Comparison of ENCODE assay signal across 19 cellular contexts in genomic region chr17:40520991-40521453, GRCh38. TPM values are rescaled to one million over a fixed set of nuclear protein-coding genes. Genes with fewer than 3 reads are reported as not detected.
DNase-seq lines count a peak whose midpoint lies in the region; ATAC-seq, FAIRE-seq and TF ChIP-seq lines count a peak whose summit lies in the region.
"Had no signal": no experiment of that assay in that cellular context is flagged by ENCODE, and none has a peak within 500 bp of the region (broad histone marks: within the 10 kb centered on the region; RNA-seq: fewer than 3 reads in every experiment).

No MANE protein-coding gene starts in this region.

- CTCF ChIA-PET in K562 (lab: Yijun Ruan, JAX; ENCODE audit: low intra/inter-chr PET ratio): no interaction called here

- H3K4me3 Mint-ChIP-seq in nephron: no peak overlapping the region
- H3K4me3 Mint-ChIP-seq: activated CD4-positive, alpha-beta T cell treated with anti-CD3 and anti-CD28 coated beads, Interleukin-2, amount 10 ng/mL, durations not matched to agents 7 days and 5 days; activated T-helper 17 cell treated with anti-CD3 and anti-CD28 coated beads, Interleukin-2, amount 50 U/mL, for 72 hours had no signal

- H3K27ac ChIP-seq in right cardiac atrium (ENCODE audit: low read length): no peak overlapping the region
- no peak overlapping the region for H3K27ac ChIP-seq in K562 (ENCODE audit: extremely low read depth, low read depth, low read length)

- H3K27me3 Mint-ChIP-seq in nephron (ENCODE audit: low read depth): peaks cover 9% of the 10 kb centered on the region
- H3K27me3 Mint-ChIP-seq: activated CD4-positive, alpha-beta T cell treated with anti-CD3 and anti-CD28 coated beads, Interleukin-2, amount 10 ng/mL, durations not matched to agents 7 days and 5 days; activated T-helper 17 cell treated with anti-CD3 and anti-CD28 coated beads, Interleukin-2, amount 50 U/mL, for 72 hours had no signal

- no peak for FAIRE-seq in K562 (lab: Jason Lieb, UNC)

- H2AFZ ChIP-seq in K562 (ENCODE audit: low read depth, low read length): peak overlapping the region; percentile 66

- H3K36me3 Mint-ChIP-seq in nephron (ENCODE audit: low read depth): no peaks in the 10 kb centered on the region

- peak in 1 of 3 donors; percentile 43 for DNase-seq in right cardiac atrium
- DNase-seq in Right ventricle myocardium superior: no peak
- DNase-seq in K562 (ENCODE audit: extremely low read depth in 1 of 4, low spot score in 3 of 4): no peak
- DNase-seq in OCI-M2 (lab: John Stamatoyannopoulos, UW; ENCODE audit: unreplicated experiment): no peak
- no peak for DNase-seq in COR-L47 (lab: John Stamatoyannopoulos, UW)
- DNase-seq: activated CD4-positive, alpha-beta T cell treated with anti-CD3 and anti-CD28 coated beads, Interleukin-2, amount 10 ng/mL, durations not matched to agents 7 days and 5 days; dermis blood vessel endothelial cell; DMS153; naive thymus-derived CD4-positive, alpha-beta T cell; NCI-H146; NCI-H526 treated with DMSO at 0.1 percent for 48 hours; stimulated activated CD4-positive, alpha-beta T cell treated with anti-CD3 and anti-CD28 coated beads, Interleukin-4, amount 100 ng/mL, for 4 hours had no signal

- H3K9me1 ChIP-seq in K562 (ENCODE audit: control insufficient read depth, insufficient read depth, low read length): no peaks in the 10 kb centered on the region

- in situ Hi-C loops in K562 (cut with MboI): no loop called here

- peaks cover 32% of the 10 kb centered on the region for H3K4me1 Mint-ChIP-seq in nephron

- TF ChIP-seq CTCF in K562 (IDR thresholded peaks at IDR 0.05 in 2 of 3, conservative IDR thresholded peaks at IDR 0.05 in 1 of 3; ENCODE audit: insufficient read depth in 2 of 3, low read depth in 1 of 3, low read length in 3 of 3) (no peak), nephron (IDR thresholded peaks at IDR 0.05; ENCODE audit: unreplicated experiment in 3 of 3) (no peak)

- no peak for TF ChIP-seq EP300 in K562 (IDR thresholded peaks at IDR 0.05; ENCODE audit: low read length)

- no peak for TF ChIP-seq POLR2A in K562 (conservative IDR thresholded peaks at IDR 0.05)

- H3K79me2 ChIP-seq in K562 (ENCODE audit: control insufficient read depth, insufficient read depth, low read length): no peaks in the 10 kb centered on the region

- ATAC-seq in right cardiac atrium: peak; percentile 4 to 12
- no peak for ATAC-seq in Right ventricle myocardium superior (ENCODE audit: poor library complexity)
- no peak for ATAC-seq in K562
- no peak for ATAC-seq in GM18520 (IDR thresholded peaks at IDR 0.05; ENCODE audit: unreplicated experiment)
- ATAC-seq in HG03159 (IDR thresholded peaks at IDR 0.05; ENCODE audit: unreplicated experiment): no peak
- ATAC-seq: activated T-helper 17 cell treated with anti-CD3 and anti-CD28 coated beads, Interleukin-2, amount 50 U/mL, for 72 hours; naive thymus-derived CD4-positive, alpha-beta T cell had no signal

- H3K9me3 ChIP-seq in right cardiac atrium (ENCODE audit: control insufficient read depth, low read length) (no peaks in the 10 kb centered on the region), K562 (replicated peaks; ENCODE audit: control insufficient read depth, insufficient read depth, low read depth, low read length) (no peaks in the 10 kb centered on the region; the same call in 1 of the 2 replicates)
- H3K9me3 ChIP-seq: HAP-1 had no signal

- H3K27ac Mint-ChIP-seq in nephron: peak overlapping the region in 2 of 3 experiments; percentile 47 to 57

- 94% methylated on average over 14 of the region's 14 CpGs for WGBS in right cardiac atrium
- 94% methylated on average over 11 of the region's 14 CpGs for WGBS in K562 (ENCODE audit: insufficient coverage, low coverage, missing lambda C conversion rate)

- POLR2A ChIA-PET in K562 (lab: Yijun Ruan, JAX): no interaction called here

- H3K4me1 ChIP-seq in right cardiac atrium (ENCODE audit: control insufficient read depth, insufficient read depth, low read length) (no peaks in the 10 kb centered on the region), K562 (replicated peaks in 1 of 2; ENCODE audit: control insufficient read depth in 2 of 2, insufficient read depth in 2 of 2, low read length in 2 of 2) (peaks cover 17 to 33% of the 10 kb centered on the region in 2 experiments)

- no peak overlapping the region for H3K4me2 ChIP-seq in K562 (ENCODE audit: insufficient read depth, low read length)

- no peaks in the 10 kb centered on the region for H4K20me1 ChIP-seq in K562 (replicated peaks; ENCODE audit: control insufficient read depth, insufficient read depth, low read length)

- intact Hi-C loops in right cardiac atrium (cut with DNase I) (no loop called here), Right ventricle myocardium superior (cut with DNase I) (no loop called here), K562 (cut with micrococcal nuclease) (no loop called here)

- no peak for TF ChIP-seq RAD21 in K562 (CRISPR knock-in tag; conservative IDR thresholded peaks at IDR 0.05 in 1 of 2, IDR thresholded peaks at IDR 0.05 in 1 of 2)

- H3K27me3 ChIP-seq in right cardiac atrium (ENCODE audit: control insufficient read depth, insufficient read depth) (no peaks in the 10 kb centered on the region), K562 (ENCODE audit: control insufficient read depth in 2 of 2, insufficient read depth in 2 of 2, low read length in 2 of 2) (no peaks in the 10 kb centered on the region)

- H3K4me3 ChIP-seq in right cardiac atrium (ENCODE audit: low read length) (no peak overlapping the region), K562 (no peak overlapping the region)
- H3K4me3 ChIP-seq: HAP-1 had no signal

- H3K9ac ChIP-seq in K562 (ENCODE audit: insufficient read depth in 1 of 2, low read depth in 2 of 2, low read length in 2 of 2): 0 out of 4 replicates have a peak overlapping the region, but pooled peaks of 1 of the 2 experiments have one; percentile 6

- H3K9me3 Mint-ChIP-seq in nephron: peaks cover 14% of the 10 kb centered on the region

- no peaks in the 10 kb centered on the region for H3K36me3 ChIP-seq in K562 (ENCODE audit: control insufficient read depth, insufficient read depth, low read length)
- H3K36me3 ChIP-seq: HAP-1 had no signal

- no TSS peak for BruUV-seq in K562 (replicated peaks; lab: Mats Ljungman, UMichigan)

TF ChIP-seq in K562, 482 proteins besides CTCF, POLR2A, EP300 and RAD21:
- TF ChIP-seq FOS (IDR thresholded peaks at IDR 0.05; ENCODE audit: extremely low read depth, insufficient read length) (no peak), RBM25 (IDR thresholded peaks at IDR 0.05; ENCODE audit: low read depth, low read length, severe bottlenecking) (peak; percentile 41), ESRRA (IDR thresholded peaks at IDR 0.05; ENCODE audit: borderline replicate concordance, low read depth) (peak; percentile 56; the same call in 1 of the 2 replicates), FOSL1 (tag; conservative IDR thresholded peaks at IDR 0.05) (no peak), BRCA1 (IDR thresholded peaks at IDR 0.05) (no peak), BRCA1 (CRISPR knock-in tag; IDR thresholded peaks at IDR 0.05) (no peak), LARP7 (IDR thresholded peaks at IDR 0.05) (no peak), ZNF436 (CRISPR knock-in tag; IDR thresholded peaks at IDR 0.05) (no peak), BCOR (IDR thresholded peaks at IDR 0.05) (peak; percentile 61; the same call in 1 of the 2 replicates)

RNA-seq across cellular contexts. Expression of gene TNS4, which starts 19.6 kb away (rescaled TPM):
- total RNA-seq in right cardiac atrium: under 1 TPM in 1 of 4 donors, not detected in 3; 0.14 TPM
- not detected for polyA plus RNA-seq in right cardiac atrium
- total RNA-seq in Right ventricle myocardium superior: not detected
- total RNA-seq in K562 (2011; cell fraction: chromatin; rRNA removed; ENCODE audit: low replicate concordance): 2.1 and 5.8 TPM in 2 replicates
- 1.4 and 1.7 TPM in 2 replicates for total RNA-seq in K562 (2011; cell fraction: nucleolus; rRNA removed)
- total RNA-seq in K562 (2011; cell fraction: nucleoplasm; rRNA removed): 2.7 and 2.8 TPM in 2 replicates
- 0.18 and 0.24 TPM in 2 replicates for total RNA-seq in K562 (2014; rRNA removed)
- total RNA-seq in K562 (2014; rRNA removed; fragmentation: Illumina TruSeq; extraction: Trizol): 0.06 and 0.11 TPM in 2 replicates
- not detected in 2 replicates for total RNA-seq in K562 (2015; rRNA removed; fragmentation: Illumina TruSeq; extraction: Trizol)
- total RNA-seq in K562 (2021): 0.73 and 0.78 TPM in 2 replicates
- polyA plus RNA-seq in K562 (2011; rRNA removed): 0.15 and 0.53 TPM in 2 replicates
- polyA plus RNA-seq in K562 (2011; cell fraction: cytosol; rRNA removed): 0.09 and 0.89 TPM in 2 replicates
- 0.38 and 4.1 TPM in 2 replicates for polyA plus RNA-seq in K562 (2011; cell fraction: nucleus; rRNA removed)
- 0.49 and 1.4 TPM in 2 replicates for polyA plus RNA-seq in K562 (2012)
- polyA plus RNA-seq in K562 (2014; fragmentation: Illumina TruSeq; extraction: Trizol): 0.54 and 0.61 TPM in 2 replicates
- under 1 TPM; 0.04 to 0.07 TPM for polyA plus RNA-seq in K562 (2014; fragmentation: Nextera tagmentation; extraction: Ambion mirVana)
- polyA plus RNA-seq in K562 (2014; rRNA removed): 0.29 and 0.40 TPM in 2 replicates
- polyA minus RNA-seq in K562 (2011; rRNA and poly(A)+ RNA removed): 1.1 TPM in 1 of 2 replicates, not detected in the other
- 1.1 TPM in 1 of 2 replicates, not detected in the other for polyA minus RNA-seq in K562 (2011; cell fraction: cytosol; rRNA and poly(A)+ RNA removed)
- polyA minus RNA-seq in K562 (2011; cell fraction: nucleus; rRNA and poly(A)+ RNA removed): 0.22 and 2.7 TPM in 2 replicates
- total RNA-seq: dermis blood vessel endothelial cell, LHCN-M2, RPMI7951 had no signal
- polyA plus RNA-seq: naive thymus-derived CD4-positive, alpha-beta T cell had no signal

RNA-seq across cellular contexts. Expression of gene CCR7, which starts 44.2 kb away (rescaled TPM):
- under 1 TPM in 2 of 4 donors, not detected in 2; 0.19 to 0.20 TPM for total RNA-seq in right cardiac atrium
- polyA plus RNA-seq in right cardiac atrium: 0.11 TPM
- total RNA-seq in Right ventricle myocardium superior: not detected
- 0.62 and 2.8 TPM in 2 replicates for total RNA-seq in K562 (2011; cell fraction: chromatin; rRNA removed; ENCODE audit: low replicate concordance)
- total RNA-seq in K562 (2011; cell fraction: nucleolus; rRNA removed): 1.6 and 2.2 TPM in 2 replicates
- 1.1 and 1.2 TPM in 2 replicates for total RNA-seq in K562 (2011; cell fraction: nucleoplasm; rRNA removed)
- 0.14 and 0.33 TPM in 2 replicates for total RNA-seq in K562 (2014; rRNA removed)
- total RNA-seq in K562 (2014; rRNA removed; fragmentation: Illumina TruSeq; extraction: Trizol): 0.13 and 0.22 TPM in 2 replicates
- total RNA-seq in K562 (2015; rRNA removed; fragmentation: Illumina TruSeq; extraction: Trizol): 0.30 and 0.51 TPM in 2 replicates
- total RNA-seq in K562 (2021): 1.1 and 1.3 TPM in 2 replicates
- 0.46 and 1.4 TPM in 2 replicates for polyA plus RNA-seq in K562 (2011; rRNA removed)
- polyA plus RNA-seq in K562 (2011; cell fraction: cytosol; rRNA removed): 0.83 and 6.2 TPM in 2 replicates
- 0.28 and 2.5 TPM in 2 replicates for polyA plus RNA-seq in K562 (2011; cell fraction: nucleus; rRNA removed)
- 0.48 and 2.1 TPM in 2 replicates for polyA plus RNA-seq in K562 (2012)
- 0.48 and 0.73 TPM in 2 replicates for polyA plus RNA-seq in K562 (2014; fragmentation: Illumina TruSeq; extraction: Trizol)
- 1 to 10 TPM in 1 of 2 experiments, under 1 TPM in 1; 0.58 to 1.0 TPM for polyA plus RNA-seq in K562 (2014; fragmentation: Nextera tagmentation; extraction: Ambion mirVana)
- 0.32 and 0.56 TPM in 2 replicates for polyA plus RNA-seq in K562 (2014; rRNA removed)
- polyA minus RNA-seq in K562 (2011; rRNA and poly(A)+ RNA removed): 1.1 and 4.7 TPM in 2 replicates
- 1.3 TPM in 1 of 2 replicates, not detected in the other for polyA minus RNA-seq in K562 (2011; cell fraction: cytosol; rRNA and poly(A)+ RNA removed)
- polyA minus RNA-seq in K562 (2011; cell fraction: nucleus; rRNA and poly(A)+ RNA removed): 0.67 and 1.5 TPM in 2 replicates
- total RNA-seq: LHCN-M2, RPMI7951 had no signal

Comparison
In these comparisons a context has a peak if more than half of its experiments do, and no peak if none do; other contexts are left out.
1. ATAC-seq: peak in right cardiac atrium (2 of 2); none in Right ventricle myocardium superior (single experiment), K562 (single experiment), GM18520 (single experiment) and HG03159 (single experiment).